In the genomic region with DNA sequence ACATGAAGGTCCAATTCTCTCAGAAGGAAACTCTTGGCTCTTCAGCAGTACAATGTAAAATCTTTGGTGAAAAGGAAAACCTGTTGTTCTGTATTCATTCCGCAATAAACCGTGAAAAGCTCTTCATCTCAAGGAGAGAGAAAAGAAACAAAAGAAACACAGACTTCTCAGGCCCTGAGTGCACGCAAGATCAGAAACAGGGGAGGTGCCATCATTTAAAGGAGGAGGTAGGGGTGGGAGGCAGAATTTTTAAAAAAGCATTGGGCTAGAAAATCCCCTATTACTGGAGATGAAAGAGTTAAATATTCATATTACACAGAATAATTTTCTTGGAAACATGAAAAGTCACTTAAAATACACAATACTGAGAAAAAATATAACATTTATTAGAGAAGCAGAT, we compare ENCODE assay signal across 11 cellular contexts. TPM values are rescaled to one million over a fixed set of nuclear protein-coding genes. Genes with fewer than 3 reads are reported as not detected.
DNase-seq lines count a peak whose midpoint lies in the region; ATAC-seq and TF ChIP-seq lines count a peak whose summit lies in the region.
"Had no signal": no experiment of that assay in that cellular context is flagged by ENCODE, and none has a peak within 500 bp of the region (broad histone marks: within the 10 kb centered on the region; RNA-seq: fewer than 3 reads in every experiment).

No MANE protein-coding gene starts in this region.

- no peak for TF ChIP-seq CTCF in left ventricle myocardium inferior (IDR thresholded peaks at IDR 0.05; ENCODE audit: borderline replicate concordance)

- peaks cover 100% of the 10 kb centered on the region for H3K4me1 Mint-ChIP-seq in activated naive CD8-positive, alpha-beta T cell treated with anti-CD3 and anti-CD28 coated beads, Interleukin-2, amount 50 U/mL, for 24 hours
- peaks cover 79 to 84% of the 10 kb centered on the region in 2 donors for H3K4me1 Mint-ChIP-seq in natural killer cell treated with Interleukin-12 subunit alpha and Interleukin-12 subunit beta and Interleukin-15 and Interleukin-18, amount 100 ng/mL, for 72 hours (ENCODE audit: low read depth in 2 of 2)

- peak overlapping the region; percentile 98 for H3K4me3 Mint-ChIP-seq in activated naive CD8-positive, alpha-beta T cell treated with anti-CD3 and anti-CD28 coated beads, Interleukin-2, amount 50 U/mL, for 24 hours
- H3K4me3 Mint-ChIP-seq in natural killer cell treated with Interleukin-12 subunit alpha and Interleukin-12 subunit beta and Interleukin-15 and Interleukin-18, amount 100 ng/mL, for 72 hours: peak overlapping the region; percentile 84

- intact Hi-C loops in left ventricle myocardium inferior (cut with micrococcal nuclease): no loop called here
- intact Hi-C loops in left cardiac atrium (cut with DNase I): no loop called here

- DNase-seq in left ventricle myocardium inferior (no peak), left cardiac atrium (no peak), hepatic stellate cell (ENCODE audit: low spot score) (no peak), RPMI8226 (no peak)
- DNase-seq in activated naive CD8-positive, alpha-beta T cell treated with anti-CD3 and anti-CD28 coated beads, Interleukin-2, amount 50 U/mL, for 24 hours: no peak
- no peak for DNase-seq in natural killer cell treated with Interleukin-12 subunit alpha and Interleukin-12 subunit beta and Interleukin-15 and Interleukin-18, amount 100 ng/mL, for 72 hours (ENCODE audit: low spot score)
- DNase-seq in stimulated activated CD4-positive, alpha-beta T cell treated with anti-CD3 and anti-CD28 coated beads, Interleukin-1b, Interleukin-23, amount 100 ng/mL, for 48 hours: no peak
- DNase-seq: activated gamma-delta T cell treated with Interleukin-2 at 50 U/mL for 16 hours, MV-4-11, T-helper 9 cell had no signal

- peaks cover 30% of the 10 kb centered on the region for H3K36me3 ChIP-seq in left ventricle myocardium inferior

- H3K27ac Mint-ChIP-seq in activated naive CD8-positive, alpha-beta T cell treated with anti-CD3 and anti-CD28 coated beads, Interleukin-2, amount 50 U/mL, for 24 hours: peak overlapping the region; percentile 100
- H3K27ac Mint-ChIP-seq in natural killer cell treated with Interleukin-12 subunit alpha and Interleukin-12 subunit beta and Interleukin-15 and Interleukin-18, amount 100 ng/mL, for 72 hours: peak overlapping the region; percentile 97 to 98

- H3K36me3 Mint-ChIP-seq in activated naive CD8-positive, alpha-beta T cell treated with anti-CD3 and anti-CD28 coated beads, Interleukin-2, amount 50 U/mL, for 24 hours (ENCODE audit: low read depth): peaks cover 65% of the 10 kb centered on the region
- H3K36me3 Mint-ChIP-seq in natural killer cell treated with Interleukin-12 subunit alpha and Interleukin-12 subunit beta and Interleukin-15 and Interleukin-18, amount 100 ng/mL, for 72 hours: peaks cover 9% of the 10 kb centered on the region

- H3K9me3 Mint-ChIP-seq in activated naive CD8-positive, alpha-beta T cell treated with anti-CD3 and anti-CD28 coated beads, Interleukin-2, amount 50 U/mL, for 24 hours: no peaks in the 10 kb centered on the region
- H3K9me3 Mint-ChIP-seq in natural killer cell treated with Interleukin-12 subunit alpha and Interleukin-12 subunit beta and Interleukin-15 and Interleukin-18, amount 100 ng/mL, for 72 hours: no peaks in the 10 kb centered on the region

- H3K9me3 ChIP-seq in left ventricle myocardium inferior (replicated peaks): no peaks in the 10 kb centered on the region

- H3K27me3 Mint-ChIP-seq in activated naive CD8-positive, alpha-beta T cell treated with anti-CD3 and anti-CD28 coated beads, Interleukin-2, amount 50 U/mL, for 24 hours: peaks cover 3% of the 10 kb centered on the region
- no peaks in the 10 kb centered on the region for H3K27me3 Mint-ChIP-seq in natural killer cell treated with Interleukin-12 subunit alpha and Interleukin-12 subunit beta and Interleukin-15 and Interleukin-18, amount 100 ng/mL, for 72 hours

- H3K4me1 ChIP-seq in left ventricle myocardium inferior: peaks cover 28% of the 10 kb centered on the region

- peak overlapping the region; percentile 19 for H3K27ac ChIP-seq in left ventricle myocardium inferior (replicated peaks)

- no peaks in the 10 kb centered on the region for H3K27me3 ChIP-seq in left ventricle myocardium inferior (ENCODE audit: low read depth)

- ATAC-seq in left cardiac atrium: no peak
- ATAC-seq in activated naive CD8-positive, alpha-beta T cell treated with anti-CD3 and anti-CD28 coated beads, Interleukin-2, amount 50 U/mL, for 24 hours: no peak
- no peak for ATAC-seq in natural killer cell treated with Interleukin-12 subunit alpha and Interleukin-12 subunit beta and Interleukin-15 and Interleukin-18, amount 100 ng/mL, for 72 hours
- no peak for ATAC-seq in HG03571 (IDR thresholded peaks at IDR 0.05; ENCODE audit: unreplicated experiment)

- H3K4me3 ChIP-seq in left ventricle myocardium inferior: no peak overlapping the region

RNA-seq across cellular contexts. Expression of gene USP20, which starts 56.3 kb away (rescaled TPM):
- total RNA-seq in left ventricle myocardium inferior: 13.2 TPM
- 10 to 100 TPM; 13.9 to 14.3 TPM for total RNA-seq in left cardiac atrium
- total RNA-seq in natural killer cell treated with Interleukin-12 subunit alpha and Interleukin-12 subunit beta and Interleukin-15 and Interleukin-18, amount 100 ng/mL, for 72 hours: 10 to 100 TPM; 34.7 to 44.3 TPM

RNA-seq across cellular contexts. Expression of gene C9orf78, which starts 56.4 kb away (rescaled TPM):
- 30.0 TPM for total RNA-seq in left ventricle myocardium inferior
- 10 to 100 TPM; 26.0 to 33.2 TPM for total RNA-seq in left cardiac atrium
- 10 to 100 TPM; 39.8 to 65.3 TPM for total RNA-seq in natural killer cell treated with Interleukin-12 subunit alpha and Interleukin-12 subunit beta and Interleukin-15 and Interleukin-18, amount 100 ng/mL, for 72 hours
